ENCODE assay signal across 13 cellular contexts in genomic region chr16:14088155-14088753, GRCh38. TPM values are rescaled to one million over a fixed set of nuclear protein-coding genes. Genes with fewer than 3 reads are reported as not detected.
DNase-seq lines count a peak whose midpoint lies in the region; ATAC-seq, FAIRE-seq and TF ChIP-seq lines count a peak whose summit lies in the region.
"Had no signal": no experiment of that assay in that cellular context is flagged by ENCODE, and none has a peak within 500 bp of the region (broad histone marks: within the 10 kb centered on the region; RNA-seq: fewer than 3 reads in every experiment).

No MANE protein-coding gene starts in this region.

- peak overlapping the region; percentile 6 to 33 for H3K27ac ChIP-seq in ascending aorta
- H3K27ac ChIP-seq in heart right ventricle: peak overlapping the region in 3 of 10 donors; percentile 15 to 42 (median 17)

- H3K4me1 ChIP-seq in ascending aorta (peaks cover 0 to 6% of the 10 kb centered on the region in 2 donors), heart right ventricle (peaks cover 3 to 65% (median 44%) of the 10 kb centered on the region in 9 donors)
- H3K4me1 ChIP-seq: HAP-1 had no signal

- intact Hi-C loops in ascending aorta (cut with DNase I) (loop anchor here (5.0 kb wide), 1 partner anchor 146 kb away; no protein-coding TSS in a partner anchor), heart right ventricle (cut with DNase I) (loop anchor here in 2 of 10 donors (5.0 to 10.0 kb wide), 2 partner anchors 99 to 107 kb away; no protein-coding TSS in a partner anchor)

- 74 to 78% methylated on average over 6 of the region's 6 CpGs for WGBS in heart right ventricle, 2 donors

- no peak for DNase-seq in GM19239 (ENCODE audit: insufficient read length, low spot score)
- no peak for DNase-seq in ascending aorta (ENCODE audit: low spot score in 2 of 2)
- DNase-seq in heart right ventricle: no peak
- peak; percentile 29 for DNase-seq in renal cortical epithelial cell (ENCODE audit: low read depth)
- no peak for DNase-seq in NCI-H1048 (lab: John Stamatoyannopoulos, UW)
- DNase-seq: activated naive CD4-positive, alpha-beta T cell treated with Interleukin-2 at 50 U/mL for 16 hours; effector memory CD4-positive, alpha-beta T cell; NCI-H526; stimulated activated naive CD4-positive, alpha-beta T cell treated with Interleukin-2 at 50 U/mL for 16 hours had no signal

- peak; percentile 42 for FAIRE-seq in GM19239 (lab: Jason Lieb, UNC)

- ATAC-seq in heart right ventricle (peak in 5 of 8 donors; percentile 39 to 90 (median 78)), HG03460 (IDR thresholded peaks at IDR 0.05; ENCODE audit: unreplicated experiment) (no peak), HG03039 (IDR thresholded peaks at IDR 0.05; ENCODE audit: unreplicated experiment) (no peak), HG02623 (IDR thresholded peaks at IDR 0.05; ENCODE audit: unreplicated experiment) (no peak)

- no peaks in the 10 kb centered on the region for H3K36me3 ChIP-seq in ascending aorta
- H3K36me3 ChIP-seq in heart right ventricle: peaks cover 0 to 11% (median 0%) of the 10 kb centered on the region in 9 donors
- H3K36me3 ChIP-seq: HAP-1 had no signal

- H3K4me3 ChIP-seq in ascending aorta (no peak overlapping the region), heart right ventricle (no peak overlapping the region)
- H3K4me3 ChIP-seq: HAP-1 had no signal

- H3K27me3 ChIP-seq in ascending aorta (no peaks in the 10 kb centered on the region), heart right ventricle (no peaks in the 10 kb centered on the region)

- no peak for TF ChIP-seq CTCF in ascending aorta (IDR thresholded peaks at IDR 0.05)
- TF ChIP-seq CTCF in heart right ventricle (IDR thresholded peaks at IDR 0.05): no peak

- H3K9me3 ChIP-seq in ascending aorta (no peaks in the 10 kb centered on the region), heart right ventricle (no peaks in the 10 kb centered on the region)
- H3K9me3 ChIP-seq: HAP-1 had no signal

RNA-seq across cellular contexts. Expression of gene MRTFB, which starts 17.1 kb away (rescaled TPM):
- 89.4 TPM for total RNA-seq in ascending aorta
- total RNA-seq in heart right ventricle: 10 to 100 TPM; 20.9 to 41.8 (median 33.0) TPM
- polyA plus RNA-seq in heart right ventricle: 10 to 100 TPM in 1 of 2 donors, 1 to 10 TPM in 1; 4.1 to 10.5 TPM
- 4.9 and 21.9 TPM in 2 replicates for total RNA-seq in renal cortical epithelial cell

Comparison
In these comparisons a context has a peak if more than half of its experiments do, and no peak if none do; other contexts are left out.
1. ATAC-seq: peak in heart right ventricle (5 of 8); none in HG03460 (single experiment), HG03039 (single experiment) and HG02623 (single experiment).